ENCODE assay signal across 8 cellular contexts in genomic region chr12:109098671-109099070, GRCh38. TPM values are rescaled to one million over a fixed set of nuclear protein-coding genes. Genes with fewer than 3 reads are reported as not detected.
DNase-seq lines count a peak whose midpoint lies in the region; ATAC-seq and TF ChIP-seq lines count a peak whose summit lies in the region.

No MANE protein-coding gene starts in this region.

- H3K9me3 ChIP-seq in AG04450 (ENCODE audit: control insufficient read depth, insufficient read depth, low read length) = no peaks in the 10 kb centered on the region

- no peaks in the 10 kb centered on the region; the same call in 1 of the 2 replicates for H3K79me2 ChIP-seq in KMS-11 (ENCODE audit: insufficient read depth, low read depth)

- peak overlapping the region; percentile 82; the same call in 1 of the 2 replicates for H3K9ac ChIP-seq in KMS-11

- H3K27me3 Mint-ChIP-seq in mesothelial cell of epicardium (ENCODE audit: low read depth) = no peaks in the 10 kb centered on the region

- H3K27ac ChIP-seq in AG04450 (ENCODE audit: low read depth, low read length) (peak overlapping the region; percentile 68), KMS-11 (peak overlapping the region; percentile 18; the same call in 1 of the 2 replicates), coronary artery (peak overlapping the region; percentile 85 to 93)

- POLR2A ChIA-PET in AG04450 (lab: Yijun Ruan, JAX) = interaction anchor here (1.0 kb wide), 1 partner anchor 536 kb away, joined by 3 read pairs; the partner anchor contains the start of gene ISCU

- peaks cover 19% of the 10 kb centered on the region for H3K4me1 Mint-ChIP-seq in mesothelial cell of epicardium

- H3K4me2 ChIP-seq in KMS-11 = peak overlapping the region; percentile 38

- peak overlapping the region; percentile 78 for H3K4me3 ChIP-seq in AG04450 (ENCODE audit: low read depth, low read length)
- H3K4me3 ChIP-seq in KMS-11 (IDR thresholded peaks at IDR 0.05; ENCODE audit: insufficient read depth, low read depth, low read length) = no peak overlapping the region
- peak overlapping the region; percentile 83 for H3K4me3 ChIP-seq in coronary artery

- peak overlapping the region; percentile 91 for H3K4me3 Mint-ChIP-seq in mesothelial cell of epicardium

- ATAC-seq in GM21390 (IDR thresholded peaks at IDR 0.05; ENCODE audit: unreplicated experiment) = no peak

- DNase-seq in AG04450 (ENCODE audit: low read depth, low spot score) = no peak
- no peak for DNase-seq in coronary artery (ENCODE audit: low spot score)
- DNase-seq in mesothelial cell of epicardium (ENCODE audit: low spot score in 2 of 2, unreplicated experiment in 2 of 2) = no peak
- DNase-seq in NCI-H146 treated with DMSO at 0.1 percent for 48 hours (lab: John Stamatoyannopoulos, UW; ENCODE audit: unreplicated experiment) = no peak
- DNase-seq in NCI-H2029 (lab: John Stamatoyannopoulos, UW) = no peak
- no peak for DNase-seq in NCI-H2081 treated with DMSO at 0.1 percent for 48 hours (lab: John Stamatoyannopoulos, UW)

- no peaks in the 10 kb centered on the region for H3K36me3 ChIP-seq in KMS-11 (ENCODE audit: insufficient read depth)

- H3K4me1 ChIP-seq in KMS-11 (ENCODE audit: low read depth, poor library complexity, severe bottlenecking) = peaks cover 23% of the 10 kb centered on the region

- TF ChIP-seq CTCF in AG04450 (IDR thresholded peaks at IDR 0.05; ENCODE audit: low read depth, low read length) (no peak), KMS-11 (conservative IDR thresholded peaks at IDR 0.05; ENCODE audit: low read depth, low read length) (no peak), coronary artery (IDR thresholded peaks at IDR 0.05) (no peak), mesothelial cell of epicardium (IDR thresholded peaks at IDR 0.05; ENCODE audit: unreplicated experiment) (no peak)

- no peaks in the 10 kb centered on the region for H3K9me3 Mint-ChIP-seq in mesothelial cell of epicardium

- no peaks in the 10 kb centered on the region for H4K20me1 ChIP-seq in KMS-11 (ENCODE audit: insufficient read depth)

- H3K27me3 ChIP-seq in AG04450 (ENCODE audit: control insufficient read depth, insufficient read depth, low read length) (no peaks in the 10 kb centered on the region), KMS-11 (ENCODE audit: insufficient read depth, low read depth) (no peaks in the 10 kb centered on the region)

- peak overlapping the region; percentile 97 for H3K27ac Mint-ChIP-seq in mesothelial cell of epicardium

- CTCF ChIA-PET in AG04450 (lab: Charles Lee) = interaction anchor here (0.6 to 3.9 kb wide), 6 partner anchors 9 to 480 kb away, joined by 3 to 57 read pairs (median 6); no protein-coding TSS in a partner anchor

- peak overlapping the region; percentile 19; the same call in 1 of the 2 replicates for H2AFZ ChIP-seq in KMS-11 (ENCODE audit: low read depth)

- peaks cover 23% of the 10 kb centered on the region for H3K36me3 Mint-ChIP-seq in mesothelial cell of epicardium

RNA-seq across cellular contexts. Expression of gene UNG, which starts 1.3 kb away (rescaled TPM):
- 13.4 and 14.7 TPM in 2 replicates for polyA plus RNA-seq in AG04450 (2011; rRNA removed)
- polyA minus RNA-seq in AG04450 (2011; rRNA and poly(A)+ RNA removed) = 4.0 and 5.3 TPM in 2 replicates
- total RNA-seq in mesothelial cell of epicardium = 48.2 to 49.0 TPM (median 48.7 TPM) in 3 replicates

RNA-seq across cellular contexts. Expression of gene ALKBH2, which starts 5.4 kb away (rescaled TPM):
- 13.2 and 14.6 TPM in 2 replicates for polyA plus RNA-seq in AG04450 (2011; rRNA removed)
- 5.6 and 7.9 TPM in 2 replicates for polyA minus RNA-seq in AG04450 (2011; rRNA and poly(A)+ RNA removed)
- 37.3 to 39.6 TPM (median 37.4 TPM) in 3 replicates for total RNA-seq in mesothelial cell of epicardium

RNA-seq across cellular contexts. Expression of gene ACACB, which starts 17.7 kb away (rescaled TPM):
- polyA plus RNA-seq in AG04450 (2011; rRNA removed) = 2.8 and 3.2 TPM in 2 replicates
- polyA minus RNA-seq in AG04450 (2011; rRNA and poly(A)+ RNA removed) = 9.4 and 10.7 TPM in 2 replicates
- total RNA-seq in mesothelial cell of epicardium = 15.4 to 18.2 TPM (median 16.4 TPM) in 3 replicates

RNA-seq across cellular contexts. Expression of gene USP30, which starts 46.3 kb away (rescaled TPM):
- 16.1 and 18.2 TPM in 2 replicates for polyA plus RNA-seq in AG04450 (2011; rRNA removed)
- polyA minus RNA-seq in AG04450 (2011; rRNA and poly(A)+ RNA removed) = 22.8 and 32.6 TPM in 2 replicates
- total RNA-seq in mesothelial cell of epicardium = 21.6 to 27.3 TPM (median 23.0 TPM) in 3 replicates

Comparison
In these comparisons a context has a peak if more than half of its experiments do, and no peak if none do; other contexts are left out.
1. H3K27ac ChIP-seq: peak in every context shown above with its lines; median percentile 89 in coronary artery; 68 in AG04450; 18 in KMS-11.